Comparison of ENCODE assay signal across 8 cellular contexts in the genomic region with DNA sequence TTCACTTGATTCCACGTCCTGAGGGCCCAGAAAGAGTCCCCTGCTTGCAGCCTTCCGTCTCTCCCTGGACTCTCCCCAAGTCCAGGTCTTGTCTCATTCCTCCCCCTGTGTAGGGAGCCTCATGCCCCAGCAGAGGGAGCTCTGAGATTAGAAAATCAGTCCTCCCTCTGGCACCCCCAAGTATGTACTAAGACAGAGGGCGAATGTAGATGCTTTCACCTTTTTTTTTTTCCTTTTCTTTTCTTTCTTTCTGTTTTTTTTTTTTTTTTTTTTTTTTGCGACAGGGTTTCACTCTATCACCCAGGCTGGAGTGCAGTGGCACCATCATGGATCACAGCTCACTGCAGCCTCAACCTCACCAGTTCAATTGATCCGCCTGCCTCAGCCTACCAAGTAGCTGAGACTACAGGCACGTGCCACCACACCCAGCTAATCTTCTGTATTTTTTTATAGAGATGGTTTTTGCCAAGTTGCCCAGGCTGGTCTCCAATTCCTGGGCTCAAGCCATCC. TPM values are rescaled to one million over a fixed set of nuclear protein-coding genes. Genes with fewer than 3 reads are reported as not detected.
DNase-seq lines count a peak whose midpoint lies in the region; ATAC-seq lines count a peak whose summit lies in the region.

No MANE protein-coding gene starts in this region.

- no peak overlapping the region for H2BK5ac ChIP-seq in mesendoderm (ENCODE audit: low read length)

- H2AK5ac ChIP-seq in mesendoderm (ENCODE audit: low read length) = no peak overlapping the region

- no peak overlapping the region for H4K8ac ChIP-seq in mesendoderm (ENCODE audit: low read depth, low read length)

- no peak overlapping the region for H3K9ac ChIP-seq in mesendoderm (ENCODE audit: low read length)

- H3K79me1 ChIP-seq in mesendoderm (ENCODE audit: low read length) = no peaks in the 10 kb centered on the region

- no peak overlapping the region for H2BK15ac ChIP-seq in mesendoderm (replicated peaks; ENCODE audit: low read depth)

- no peak overlapping the region for H3K4me3 Mint-ChIP-seq in activated CD4-positive, alpha-beta T cell treated with anti-CD3 and anti-CD28 coated beads, Interleukin-2, amount 10 ng/mL, durations not matched to agents 24 days and 14 days
- no peak overlapping the region for H3K4me3 Mint-ChIP-seq in stimulated activated memory B cell treated with anti-CD40 and anti-IgM and Interleukin-4, amounts not matched to agents 10 μg/mL and 1 μg/mL and 100 μg/mL, for 72 hours

- peaks cover 19% of the 10 kb centered on the region for H3K4me1 Mint-ChIP-seq in activated CD4-positive, alpha-beta T cell treated with anti-CD3 and anti-CD28 coated beads, Interleukin-2, amount 10 ng/mL, durations not matched to agents 24 days and 14 days
- peaks cover 25% of the 10 kb centered on the region for H3K4me1 Mint-ChIP-seq in stimulated activated memory B cell treated with anti-CD40 and anti-IgM and Interleukin-4, amounts not matched to agents 10 μg/mL and 1 μg/mL and 100 μg/mL, for 72 hours

- no peak overlapping the region for H3K4me2 ChIP-seq in mesendoderm (ENCODE audit: low read length)

- no peak overlapping the region for H3K27ac ChIP-seq in mesendoderm (ENCODE audit: low read depth, low read length)

- peak overlapping the region; percentile 36 for H3K27ac Mint-ChIP-seq in activated CD4-positive, alpha-beta T cell treated with anti-CD3 and anti-CD28 coated beads, Interleukin-2, amount 10 ng/mL, durations not matched to agents 24 days and 14 days
- no peak overlapping the region for H3K27ac Mint-ChIP-seq in stimulated activated memory B cell treated with anti-CD40 and anti-IgM and Interleukin-4, amounts not matched to agents 10 μg/mL and 1 μg/mL and 100 μg/mL, for 72 hours

- H2BK120ac ChIP-seq in mesendoderm (ENCODE audit: low read depth, low read length) = no peak overlapping the region

- H3K4ac ChIP-seq in mesendoderm (ENCODE audit: low read depth, low read length) = no peak overlapping the region

- peak; percentile 65 for ATAC-seq in GM18502 (IDR thresholded peaks at IDR 0.05; ENCODE audit: poor library complexity, unreplicated experiment)
- ATAC-seq in HG03342 (IDR thresholded peaks at IDR 0.05; ENCODE audit: unreplicated experiment) = peak; percentile 58
- peak; percentile 83 for ATAC-seq in stimulated activated memory B cell treated with anti-CD40 and anti-IgM and Interleukin-4, amounts not matched to agents 10 μg/mL and 1 μg/mL and 100 μg/mL, for 72 hours

- H3K27me3 ChIP-seq in mesendoderm (ENCODE audit: insufficient read depth, low read length, poor library complexity) = peaks cover 7% of the 10 kb centered on the region

- intact Hi-C loops in activated CD4-positive, alpha-beta T cell treated with anti-CD3 and anti-CD28 coated beads, Interleukin-2, amount 10 ng/mL, durations not matched to agents 24 days and 14 days (cut with micrococcal nuclease) = loop anchor here (1.0 to 10.0 kb wide), 3 partner anchors 27 to 173 kb away; no protein-coding TSS in a partner anchor

- H3K27me3 Mint-ChIP-seq in activated CD4-positive, alpha-beta T cell treated with anti-CD3 and anti-CD28 coated beads, Interleukin-2, amount 10 ng/mL, durations not matched to agents 24 days and 14 days = peaks cover 17% of the 10 kb centered on the region
- peaks cover 5% of the 10 kb centered on the region for H3K27me3 Mint-ChIP-seq in stimulated activated memory B cell treated with anti-CD40 and anti-IgM and Interleukin-4, amounts not matched to agents 10 μg/mL and 1 μg/mL and 100 μg/mL, for 72 hours

- no peaks in the 10 kb centered on the region for H3K36me3 ChIP-seq in mesendoderm (ENCODE audit: control insufficient read depth, insufficient read depth, low read length)

- no peaks in the 10 kb centered on the region for H3K79me2 ChIP-seq in mesendoderm (ENCODE audit: control insufficient read depth, insufficient read depth, low read length)

- DNase-seq in AG08396 (ENCODE audit: low spot score) = peak; percentile 82
- peak; percentile 72 for DNase-seq in NCI-H748 (lab: John Stamatoyannopoulos, UW; ENCODE audit: unreplicated experiment)
- peak; percentile 92 for DNase-seq in activated CD4-positive, alpha-beta T cell treated with anti-CD3 and anti-CD28 coated beads, Interleukin-2, amount 10 ng/mL, durations not matched to agents 24 days and 14 days
- peak; percentile 65 for DNase-seq in effector CD4-positive, alpha-beta T cell
- peak; percentile 90 for DNase-seq in mesendoderm

- H3K4me3 ChIP-seq in mesendoderm (ENCODE audit: low read length) = no peak overlapping the region

- WGBS in mesendoderm (ENCODE audit: extremely low coverage, insufficient coverage, low lambda C conversion rate) = no CpG with 5 or more reads among the region's 6 CpGs

- H4K5ac ChIP-seq in mesendoderm (ENCODE audit: low read length) = no peak overlapping the region

- H3K23ac ChIP-seq in mesendoderm (ENCODE audit: low read length) = no peak overlapping the region

- H3K9me3 Mint-ChIP-seq in activated CD4-positive, alpha-beta T cell treated with anti-CD3 and anti-CD28 coated beads, Interleukin-2, amount 10 ng/mL, durations not matched to agents 24 days and 14 days = no peaks in the 10 kb centered on the region
- H3K9me3 Mint-ChIP-seq in stimulated activated memory B cell treated with anti-CD40 and anti-IgM and Interleukin-4, amounts not matched to agents 10 μg/mL and 1 μg/mL and 100 μg/mL, for 72 hours = no peaks in the 10 kb centered on the region

- H3K36me3 Mint-ChIP-seq in activated CD4-positive, alpha-beta T cell treated with anti-CD3 and anti-CD28 coated beads, Interleukin-2, amount 10 ng/mL, durations not matched to agents 24 days and 14 days (ENCODE audit: low read depth) = peaks cover 32% of the 10 kb centered on the region
- H3K36me3 Mint-ChIP-seq in stimulated activated memory B cell treated with anti-CD40 and anti-IgM and Interleukin-4, amounts not matched to agents 10 μg/mL and 1 μg/mL and 100 μg/mL, for 72 hours = peaks cover 24% of the 10 kb centered on the region

- H3K56ac ChIP-seq in mesendoderm (ENCODE audit: low read length) = no peak overlapping the region

- H3K18ac ChIP-seq in mesendoderm (ENCODE audit: low read length) = no peak overlapping the region

- H3K4me1 ChIP-seq in mesendoderm (ENCODE audit: control insufficient read depth, low read depth, low read length) = peaks cover 5% of the 10 kb centered on the region

RNA-seq across cellular contexts. Expression of gene SFXN3, which starts 10.3 kb away (rescaled TPM):
- 36.0 and 37.3 TPM in 2 replicates for total RNA-seq in activated CD4-positive, alpha-beta T cell treated with anti-CD3 and anti-CD28 coated beads, Interleukin-2, amount 10 ng/mL, durations not matched to agents 24 days and 14 days
- polyA plus RNA-seq in mesendoderm (2013, experiment 1 of 2) = 1.3 TPM
- 1.3 TPM for polyA plus RNA-seq in mesendoderm (2013, experiment 2 of 2)

RNA-seq across cellular contexts. Expression of gene PDZD7, which starts 10.4 kb away (rescaled TPM):
- total RNA-seq in activated CD4-positive, alpha-beta T cell treated with anti-CD3 and anti-CD28 coated beads, Interleukin-2, amount 10 ng/mL, durations not matched to agents 24 days and 14 days = 0.38 and 0.93 TPM in 2 replicates
- polyA plus RNA-seq in mesendoderm (2013, experiment 1 of 2) = 0.39 TPM
- 0.39 TPM for polyA plus RNA-seq in mesendoderm (2013, experiment 2 of 2)

RNA-seq across cellular contexts. Expression of gene KAZALD1, which starts 20.5 kb away (rescaled TPM):
- 0.78 and 0.79 TPM in 2 replicates for total RNA-seq in activated CD4-positive, alpha-beta T cell treated with anti-CD3 and anti-CD28 coated beads, Interleukin-2, amount 10 ng/mL, durations not matched to agents 24 days and 14 days
- 0.22 TPM for polyA plus RNA-seq in mesendoderm (2013, experiment 1 of 2)
- polyA plus RNA-seq in mesendoderm (2013, experiment 2 of 2) = 0.21 TPM

RNA-seq across cellular contexts. Expression of gene LZTS2, which starts 41.7 kb away (rescaled TPM):
- 21.8 and 22.7 TPM in 2 replicates for total RNA-seq in activated CD4-positive, alpha-beta T cell treated with anti-CD3 and anti-CD28 coated beads, Interleukin-2, amount 10 ng/mL, durations not matched to agents 24 days and 14 days
- 41.5 TPM for polyA plus RNA-seq in mesendoderm (2013, experiment 1 of 2)
- 42.1 TPM for polyA plus RNA-seq in mesendoderm (2013, experiment 2 of 2)

RNA-seq across cellular contexts. Expression of gene TWNK, which starts 54.0 kb away (rescaled TPM):
- 41.1 and 42.1 TPM in 2 replicates for total RNA-seq in activated CD4-positive, alpha-beta T cell treated with anti-CD3 and anti-CD28 coated beads, Interleukin-2, amount 10 ng/mL, durations not matched to agents 24 days and 14 days
- 20.1 TPM for polyA plus RNA-seq in mesendoderm (2013, experiment 1 of 2)
- 19.7 TPM for polyA plus RNA-seq in mesendoderm (2013, experiment 2 of 2)
